29 cellular contexts compared by ENCODE assay signal in genomic region chr2:125553768-125554167, GRCh38.
"Had no signal": no experiment of that assay in that cellular context is flagged by ENCODE, and none has a peak within 500 bp of the region (broad histone marks: within the 10 kb centered on the region; RNA-seq: fewer than 3 reads in every experiment).

No MANE protein-coding gene starts in this region.

- H3K27ac ChIP-seq: ascending aorta, cardiac muscle cell, colonic mucosa, KMS-11, Peyer's patch, SJSA1 had no signal

- H3K4me1 ChIP-seq: ascending aorta, colonic mucosa, Peyer's patch, SJSA1 had no signal

- DNase-seq: activated CD4-positive, alpha-beta T cell treated with anti-CD3 and anti-CD28 coated beads, Interleukin-2, amount 10 ng/mL, durations not matched to agents 24 days and 14 days; activated CD4-positive, alpha-beta T cell treated with anti-CD3 and anti-CD28 coated beads, Interleukin-2, amount 50 U/mL, for 4 hours; activated CD8-positive, alpha-beta T cell treated with anti-CD3 and anti-CD28 coated beads for 36 hours; activated effector memory CD4-positive, alpha-beta T cell treated with Interleukin-2 at 50 U/mL for 16 hours; activated naive CD4-positive, alpha-beta T cell treated with anti-CD3 and anti-CD28 coated beads, Interleukin-2, amount 10 ng/mL, durations not matched to agents 7 days and 5 days; activated T-cell treated with anti-CD3 and anti-CD28 coated beads, Interleukin-2, amount 50 U/mL, for 24 hours; amniotic stem cell; colonic mucosa; MM.1S; MV-4-11; NCI-H1092; NCI-H1436 treated with DMSO at 0.1 percent for 48 hours; NCI-H1694 treated with DMSO at 0.1 percent for 48 hours; NCI-H2029; NCI-H510A; NCI-H69; NK-92 treated with Interleukin-12 subunit alpha and Interleukin-12 subunit beta, amount 100 ng/mL, for 24 hours; PC-3; Peyer's patch; RPMI8226; SHP77 treated with DMSO at 0.1 percent for 48 hours; T1000 had no signal

- H3K4me2 ChIP-seq: KMS-11 had no signal

- H3K4me3 ChIP-seq: ascending aorta, cardiac muscle cell, colonic mucosa, Peyer's patch, SJSA1 had no signal

- H3K36me3 Mint-ChIP-seq: activated naive CD4-positive, alpha-beta T cell treated with anti-CD3 and anti-CD28 coated beads, Interleukin-2, amount 10 ng/mL, durations not matched to agents 7 days and 5 days; activated naive CD8-positive, alpha-beta T cell had no signal

- H3K27me3 Mint-ChIP-seq: activated CD4-positive, alpha-beta T cell treated with anti-CD3 and anti-CD28 coated beads, Interleukin-2, amount 10 ng/mL, durations not matched to agents 24 days and 14 days; activated CD8-positive, alpha-beta T cell treated with anti-CD3 and anti-CD28 coated beads for 36 hours; activated naive CD4-positive, alpha-beta T cell treated with anti-CD3 and anti-CD28 coated beads, Interleukin-2, amount 10 ng/mL, durations not matched to agents 7 days and 5 days; activated naive CD8-positive, alpha-beta T cell; activated T-cell treated with anti-CD3 and anti-CD28 coated beads, Interleukin-2, amount 50 U/mL, for 24 hours; central memory CD8-positive, alpha-beta T cell had no signal

- H3K9me3 Mint-ChIP-seq: activated CD4-positive, alpha-beta T cell treated with anti-CD3 and anti-CD28 coated beads, Interleukin-2, amount 10 ng/mL, durations not matched to agents 24 days and 14 days had no signal

- H3K9ac ChIP-seq: KMS-11 had no signal

- H3K4me3 Mint-ChIP-seq: activated CD4-positive, alpha-beta T cell treated with anti-CD3 and anti-CD28 coated beads, Interleukin-2, amount 10 ng/mL, durations not matched to agents 24 days and 14 days; activated CD8-positive, alpha-beta T cell treated with anti-CD3 and anti-CD28 coated beads for 36 hours; activated naive CD4-positive, alpha-beta T cell treated with anti-CD3 and anti-CD28 coated beads, Interleukin-2, amount 10 ng/mL, durations not matched to agents 7 days and 5 days; activated naive CD8-positive, alpha-beta T cell; activated T-cell treated with anti-CD3 and anti-CD28 coated beads, Interleukin-2, amount 50 U/mL, for 24 hours; activated T-helper 1 cell treated with anti-CD3 and anti-CD28 coated beads, Interleukin-12 subunit alpha, Interleukin-12 subunit beta, Interleukin-2, Interleukin-4 antibody, amounts not matched to agents 30 ng/mL and 10 ng/mL and 1 ng/mL, durations not matched to agents 14 hours and 24 hours and 36 hours; central memory CD8-positive, alpha-beta T cell had no signal

- H3K27me3 ChIP-seq: ascending aorta, cardiac muscle cell, colonic mucosa, Peyer's patch, SJSA1 had no signal

- ATAC-seq: activated CD8-positive, alpha-beta T cell treated with anti-CD3 and anti-CD28 coated beads for 36 hours; PC-3 had no signal

- H3K4me1 Mint-ChIP-seq: activated CD4-positive, alpha-beta T cell treated with anti-CD3 and anti-CD28 coated beads, Interleukin-2, amount 10 ng/mL, durations not matched to agents 24 days and 14 days; activated naive CD4-positive, alpha-beta T cell treated with anti-CD3 and anti-CD28 coated beads, Interleukin-2, amount 10 ng/mL, durations not matched to agents 7 days and 5 days; central memory CD8-positive, alpha-beta T cell had no signal

- H3K36me3 ChIP-seq: ascending aorta, cardiac muscle cell, colonic mucosa, Peyer's patch, SJSA1 had no signal

- H3K27ac Mint-ChIP-seq: activated CD4-positive, alpha-beta T cell treated with anti-CD3 and anti-CD28 coated beads, Interleukin-2, amount 10 ng/mL, durations not matched to agents 24 days and 14 days; activated CD8-positive, alpha-beta T cell treated with anti-CD3 and anti-CD28 coated beads for 36 hours; activated naive CD4-positive, alpha-beta T cell treated with anti-CD3 and anti-CD28 coated beads, Interleukin-2, amount 10 ng/mL, durations not matched to agents 7 days and 5 days; activated naive CD8-positive, alpha-beta T cell; activated T-cell treated with anti-CD3 and anti-CD28 coated beads, Interleukin-2, amount 50 U/mL, for 24 hours; activated T-helper 1 cell treated with anti-CD3 and anti-CD28 coated beads, Interleukin-12 subunit alpha, Interleukin-12 subunit beta, Interleukin-2, Interleukin-4 antibody, amounts not matched to agents 30 ng/mL and 10 ng/mL and 1 ng/mL, durations not matched to agents 14 hours and 24 hours and 36 hours had no signal
